1 cellular context compared by ENCODE assay signal in the genomic region with DNA sequence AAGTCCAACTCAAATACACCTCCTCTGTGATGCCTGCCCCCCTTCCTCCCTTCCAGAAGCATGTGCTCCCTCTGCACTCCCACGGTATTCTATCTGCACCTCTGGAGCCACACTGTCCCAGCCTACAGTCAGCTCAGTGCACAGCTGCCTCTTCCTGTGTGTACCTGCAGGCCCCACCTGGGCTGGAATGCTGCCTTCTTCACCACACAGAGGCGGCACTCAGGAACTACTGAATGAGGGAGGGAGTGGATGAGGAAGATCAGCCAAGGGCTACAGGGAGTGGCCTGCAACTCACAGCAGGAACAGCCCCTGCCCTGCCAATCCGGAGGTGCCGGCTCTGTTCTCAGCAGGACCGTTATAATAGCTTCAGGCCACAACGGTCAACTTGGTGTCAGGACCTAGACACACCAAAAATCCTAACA.
TF ChIP-seq lines count a peak whose summit lies in the region.

No MANE protein-coding gene starts in this region.

TF ChIP-seq in IMR-90, 13 proteins besides CTCF, POLR2A, EP300 and RAD21 (continued from another document):
- TF ChIP-seq BHLHE40 (IDR thresholded peaks at IDR 0.05; ENCODE audit: low read depth, low read length) = no peak
- TF ChIP-seq MXI1 (IDR thresholded peaks at IDR 0.05; ENCODE audit: borderline replicate concordance, low read depth, low read length) = no peak
- TF ChIP-seq RCOR1 (IDR thresholded peaks at IDR 0.05; ENCODE audit: insufficient replicate concordance, low read length) = no peak
- no peak for TF ChIP-seq FOS (IDR thresholded peaks at IDR 0.05; ENCODE audit: low read depth, low read length)
- TF ChIP-seq CEBPB (IDR thresholded peaks at IDR 0.05; ENCODE audit: low read depth, low read length) = no peak
- no peak for TF ChIP-seq MAZ (IDR thresholded peaks at IDR 0.05; ENCODE audit: borderline replicate concordance, low read depth, low read length)
- TF ChIP-seq SMC3 (IDR thresholded peaks at IDR 0.05; ENCODE audit: low read depth, low read length) = no peak
- no peak for TF ChIP-seq RFX5 (IDR thresholded peaks at IDR 0.05; ENCODE audit: low read depth, low read length)
- no peak for TF ChIP-seq MAFK (IDR thresholded peaks at IDR 0.05; ENCODE audit: low read depth, low read length)
- TF ChIP-seq, protein P1, sequence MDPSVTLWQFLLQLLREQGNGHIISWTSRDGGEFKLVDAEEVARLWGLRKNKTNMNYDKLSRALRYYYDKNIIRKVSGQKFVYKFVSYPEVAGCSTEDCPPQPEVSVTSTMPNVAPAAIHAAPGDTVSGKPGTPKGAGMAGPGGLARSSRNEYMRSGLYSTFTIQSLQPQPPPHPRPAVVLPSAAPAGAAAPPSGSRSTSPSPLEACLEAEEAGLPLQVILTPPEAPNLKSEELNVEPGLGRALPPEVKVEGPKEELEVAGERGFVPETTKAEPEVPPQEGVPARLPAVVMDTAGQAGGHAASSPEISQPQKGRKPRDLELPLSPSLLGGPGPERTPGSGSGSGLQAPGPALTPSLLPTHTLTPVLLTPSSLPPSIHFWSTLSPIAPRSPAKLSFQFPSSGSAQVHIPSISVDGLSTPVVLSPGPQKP (IDR thresholded peaks at IDR 0.05; ENCODE audit: borderline replicate concordance, low read depth, low read length) = no peak
- TF ChIP-seq, protein P2, sequence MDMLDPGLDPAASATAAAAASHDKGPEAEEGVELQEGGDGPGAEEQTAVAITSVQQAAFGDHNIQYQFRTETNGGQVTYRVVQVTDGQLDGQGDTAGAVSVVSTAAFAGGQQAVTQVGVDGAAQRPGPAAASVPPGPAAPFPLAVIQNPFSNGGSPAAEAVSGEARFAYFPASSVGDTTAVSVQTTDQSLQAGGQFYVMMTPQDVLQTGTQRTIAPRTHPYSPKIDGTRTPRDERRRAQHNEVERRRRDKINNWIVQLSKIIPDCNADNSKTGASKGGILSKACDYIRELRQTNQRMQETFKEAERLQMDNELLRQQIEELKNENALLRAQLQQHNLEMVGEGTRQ (IDR thresholded peaks at IDR 0.05; ENCODE audit: low read depth, low read length) = no peak
